23 cellular contexts compared by ENCODE assay signal in the genomic region with DNA sequence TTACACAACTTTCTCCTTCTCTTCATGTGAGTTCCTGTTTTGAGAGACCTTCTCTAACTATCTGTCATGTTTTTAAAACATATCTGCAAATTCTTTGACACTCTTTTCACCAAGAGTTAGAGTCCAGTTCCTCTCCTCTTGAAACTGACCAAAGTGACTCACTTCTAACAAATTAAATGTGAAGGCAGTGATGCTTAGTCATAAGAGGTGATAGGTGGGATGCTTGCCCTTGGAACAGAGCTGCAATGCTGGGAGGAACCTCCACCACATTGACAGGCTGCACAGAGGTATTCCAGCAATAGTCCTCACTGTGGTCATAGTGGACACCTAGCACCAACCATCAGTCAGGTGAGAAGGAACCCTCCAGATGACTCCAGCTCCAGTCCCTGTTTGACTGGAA. TPM values are rescaled to one million over a fixed set of nuclear protein-coding genes. Genes with fewer than 3 reads are reported as not detected.
DNase-seq lines count a peak whose midpoint lies in the region; ATAC-seq and TF ChIP-seq lines count a peak whose summit lies in the region.
"Had no signal": no experiment of that assay in that cellular context is flagged by ENCODE, and none has a peak within 500 bp of the region (broad histone marks: within the 10 kb centered on the region; RNA-seq: fewer than 3 reads in every experiment).

No MANE protein-coding gene starts in this region.

- peaks cover 28% of the 10 kb centered on the region for H3K36me3 ChIP-seq in DND-41 (ENCODE audit: insufficient read depth, low read length)
- H3K36me3 ChIP-seq in esophagus muscularis mucosa = peaks cover 5 to 43% (median 21%) of the 10 kb centered on the region in 4 donors
- no peaks in the 10 kb centered on the region for H3K36me3 ChIP-seq in OCI-LY7 (ENCODE audit: insufficient read depth, low read length)

- TF ChIP-seq EP300 in esophagus muscularis mucosa (IDR thresholded peaks at IDR 0.05) = no peak

- peak; percentile 13 for DNase-seq in A172 (ENCODE audit: low spot score)
- DNase-seq in DND-41 = no peak
- DNase-seq in OCI-M1 (lab: John Stamatoyannopoulos, UW) = peak; percentile 32
- DNase-seq in esophagus muscularis mucosa (ENCODE audit: extremely low spot score) = peak; percentile 21
- DNase-seq in RPMI8226 = no peak
- DNase-seq in OCI-LY7 (ENCODE audit: low spot score) = no peak
- no peak for DNase-seq in foreskin keratinocyte
- DNase-seq: activated CD4-positive, alpha-beta T cell treated with anti-CD3 and anti-CD28 coated beads for 4 hours; activated naive CD8-positive, alpha-beta T cell treated with anti-CD3 and anti-CD28 coated beads, Interleukin-2, amount 10 ng/mL, durations not matched to agents 7 days and 5 days; CD4-positive, CD25-positive, alpha-beta regulatory T cell; GF-D8; glutamatergic neuron; left colon; NCI-H1105; NCI-H2029 treated with DMSO at 0.1 percent for 48 hours; NCI-H446; occipital lobe; small intestine; stimulated activated naive B cell treated with anti-CD40 and anti-IgM and Interleukin-4, amounts not matched to agents 10 μg/mL and 1 μg/mL and 100 μg/mL, for 72 hours; T-helper 1 cell had no signal

- TF ChIP-seq POLR2A in esophagus muscularis mucosa (IDR thresholded peaks at IDR 0.05; ENCODE audit: low read depth) = no peak

- intact Hi-C loops in esophagus muscularis mucosa (cut with DNase I) = no loop called here
- intact Hi-C loops in OCI-LY7 (cut with micrococcal nuclease; ENCODE audit: unreplicated experiment) = no loop called here

- no peaks in the 10 kb centered on the region for H3K4me1 ChIP-seq in DND-41 (ENCODE audit: insufficient read depth, low read length)
- H3K4me1 ChIP-seq in esophagus muscularis mucosa = no peaks in the 10 kb centered on the region
- no peaks in the 10 kb centered on the region for H3K4me1 ChIP-seq in OCI-LY7 (ENCODE audit: insufficient read depth, low read length, poor library complexity, severe bottlenecking)
- no peaks in the 10 kb centered on the region for H3K4me1 ChIP-seq in foreskin keratinocyte
- H3K4me1 ChIP-seq: SJSA1 had no signal

- no peak overlapping the region for H3K9ac ChIP-seq in DND-41 (ENCODE audit: low read depth, low read length)
- H3K9ac ChIP-seq: KMS-11 had no signal

- no peaks in the 10 kb centered on the region for H3K79me2 ChIP-seq in DND-41 (ENCODE audit: insufficient read depth, low read length)
- H3K79me2 ChIP-seq in OCI-LY7 (ENCODE audit: insufficient read depth, low read depth, low read length) = no peaks in the 10 kb centered on the region

- H3K27ac ChIP-seq in DND-41 (ENCODE audit: low read length) (peak overlapping the region; percentile 2; the same call in 1 of the 2 replicates), esophagus muscularis mucosa (replicated peaks in 1 of 4) (no peak overlapping the region), OCI-LY7 (ENCODE audit: low read depth, low read length, poor library complexity, severe bottlenecking) (no peak overlapping the region), foreskin keratinocyte (no peak overlapping the region)
- H3K27ac ChIP-seq: KMS-11, SJSA1 had no signal

- no peak overlapping the region for H3K4me3 ChIP-seq in DND-41 (ENCODE audit: low read depth in 1 of 2, low read length in 2 of 2)
- no peak overlapping the region for H3K4me3 ChIP-seq in esophagus muscularis mucosa
- H3K4me3 ChIP-seq in OCI-LY7 (ENCODE audit: low read depth, low read length, poor library complexity, severe bottlenecking) = no peak overlapping the region
- H3K4me3 ChIP-seq: SJSA1 had no signal

- no peaks in the 10 kb centered on the region for H3K27me3 ChIP-seq in DND-41 (ENCODE audit: insufficient read depth, low read length, poor library complexity)
- no peaks in the 10 kb centered on the region for H3K27me3 ChIP-seq in esophagus muscularis mucosa
- H3K27me3 ChIP-seq in foreskin keratinocyte = no peaks in the 10 kb centered on the region
- H3K27me3 ChIP-seq: SJSA1 had no signal

- CTCF ChIA-PET in OCI-LY7 (lab: Charles Lee; ENCODE audit: unreplicated experiment) = no interaction called here

- no peaks in the 10 kb centered on the region for H3K9me3 ChIP-seq in DND-41 (ENCODE audit: insufficient read depth, low read length, severe bottlenecking)
- H3K9me3 ChIP-seq in esophagus muscularis mucosa = no peaks in the 10 kb centered on the region
- no peaks in the 10 kb centered on the region for H3K9me3 ChIP-seq in OCI-LY7 (ENCODE audit: low read length)
- H3K9me3 ChIP-seq: SJSA1 had no signal

- TF ChIP-seq CTCF in DND-41 (IDR thresholded peaks at IDR 0.05; ENCODE audit: borderline replicate concordance, extremely low read depth, low read length, poor library complexity, severe bottlenecking) = no peak
- TF ChIP-seq CTCF in esophagus muscularis mucosa (IDR thresholded peaks at IDR 0.05) = no peak
- TF ChIP-seq CTCF in OCI-LY7 (conservative IDR thresholded peaks at IDR 0.05; ENCODE audit: low read length) = no peak
- no peak for TF ChIP-seq CTCF in foreskin keratinocyte (conservative IDR thresholded peaks at IDR 0.05)

- ATAC-seq in DND-41 (ENCODE audit: insufficient read depth, low read depth) = no peak
- ATAC-seq in foreskin keratinocyte = no peak
- ATAC-seq: left colon; stimulated activated naive B cell treated with anti-CD40 and anti-IgM and Interleukin-4, amounts not matched to agents 10 μg/mL and 1 μg/mL and 100 μg/mL, for 72 hours had no signal

- BruUV-seq in OCI-LY7 (replicated peaks; lab: Mats Ljungman, UMichigan) = no TSS peak

- H3K4me2 ChIP-seq in DND-41 (ENCODE audit: insufficient read depth, low read length) = no peak overlapping the region
- no peak overlapping the region for H3K4me2 ChIP-seq in OCI-LY7 (ENCODE audit: low read length)
- H3K4me2 ChIP-seq: KMS-11 had no signal

- H2AFZ ChIP-seq in DND-41 (ENCODE audit: low read depth, low read length) (no peak overlapping the region), OCI-LY7 (ENCODE audit: low read length) (no peak overlapping the region)

- H3K9me2 ChIP-seq in OCI-LY7 (ENCODE audit: insufficient read depth, low read length) = no peaks in the 10 kb centered on the region

- no peaks in the 10 kb centered on the region for H4K20me1 ChIP-seq in DND-41 (ENCODE audit: insufficient read depth, low read length)
- no peaks in the 10 kb centered on the region for H4K20me1 ChIP-seq in OCI-LY7 (ENCODE audit: insufficient read depth, low read length)

- POLR2A ChIA-PET in OCI-LY7 (lab: Charles Lee) = interaction anchor here (0.6 kb wide), 1 partner anchor 97 kb away, joined by 3 read pairs; no protein-coding TSS in a partner anchor

RNA-seq across cellular contexts. Expression of a gene that starts 25.4 kb away (rescaled TPM):
- total RNA-seq in A172 (2014; rRNA removed; shearing (Covaris generic)) = 11.7 and 12.1 TPM in 2 replicates
- total RNA-seq in esophagus muscularis mucosa (10 to 100 TPM; 12.1 to 17.1 (median 14.2) TPM), OCI-LY7 (2022) (14.3 and 17.1 TPM in 2 replicates), foreskin keratinocyte (12.9 and 14.2 TPM in 2 replicates)
- total RNA-seq in OCI-LY7 (2014; rRNA removed; shearing (Covaris generic)) = 12.0 and 19.8 TPM in 2 replicates
- polyA plus RNA-seq in foreskin keratinocyte = 4.6 and 5.5 TPM in 2 replicates

RNA-seq across cellular contexts. Expression of a gene that starts 37.7 kb away (rescaled TPM):
- 1.9 and 3.8 TPM in 2 replicates for total RNA-seq in A172 (2014; rRNA removed; shearing (Covaris generic))
- total RNA-seq in esophagus muscularis mucosa (1 to 10 TPM in 3 of 4 donors, under 1 TPM in 1; 0.91 to 4.6 (median 2.3) TPM), OCI-LY7 (2022) (not detected in 2 replicates), foreskin keratinocyte (1.1 and 1.9 TPM in 2 replicates)
- total RNA-seq in OCI-LY7 (2014; rRNA removed; shearing (Covaris generic)) = not detected in 2 replicates
- polyA plus RNA-seq in foreskin keratinocyte = 0.41 and 0.91 TPM in 2 replicates
- total RNA-seq: activated naive CD8-positive, alpha-beta T cell treated with anti-CD3 and anti-CD28 coated beads, Interleukin-2, amount 10 ng/mL, durations not matched to agents 7 days and 5 days; CD4-positive, CD25-positive, alpha-beta regulatory T cell; myocyte had no signal

RNA-seq across cellular contexts. Expression of a gene that starts 44.0 kb away (rescaled TPM):
- not detected in 2 replicates for total RNA-seq in A172 (2014; rRNA removed; shearing (Covaris generic))
- under 1 TPM in 2 of 4 donors, not detected in 2; 0.32 to 0.57 TPM for total RNA-seq in esophagus muscularis mucosa
- 1.4 and 2.4 TPM in 2 replicates for total RNA-seq in OCI-LY7 (2014; rRNA removed; shearing (Covaris generic))
- total RNA-seq in OCI-LY7 (2022) = 2.4 and 3.9 TPM in 2 replicates
- total RNA-seq in foreskin keratinocyte = 0.25 TPM in 1 of 2 replicates, not detected in the other
- polyA plus RNA-seq in foreskin keratinocyte = 0.19 TPM in 2 replicates
- total RNA-seq: occipital lobe had no signal

Comparison
In these comparisons a context has a peak if more than half of its experiments do, and no peak if none do; other contexts are left out.
1. DNase-seq: peak in A172 (single experiment), OCI-M1 (single experiment) and esophagus muscularis mucosa (single experiment); none in DND-41 (single experiment), RPMI8226 (single experiment), OCI-LY7 (single experiment) and foreskin keratinocyte (0 of 2).